ENCODE assay signal across 8 cellular contexts in the genomic region with DNA sequence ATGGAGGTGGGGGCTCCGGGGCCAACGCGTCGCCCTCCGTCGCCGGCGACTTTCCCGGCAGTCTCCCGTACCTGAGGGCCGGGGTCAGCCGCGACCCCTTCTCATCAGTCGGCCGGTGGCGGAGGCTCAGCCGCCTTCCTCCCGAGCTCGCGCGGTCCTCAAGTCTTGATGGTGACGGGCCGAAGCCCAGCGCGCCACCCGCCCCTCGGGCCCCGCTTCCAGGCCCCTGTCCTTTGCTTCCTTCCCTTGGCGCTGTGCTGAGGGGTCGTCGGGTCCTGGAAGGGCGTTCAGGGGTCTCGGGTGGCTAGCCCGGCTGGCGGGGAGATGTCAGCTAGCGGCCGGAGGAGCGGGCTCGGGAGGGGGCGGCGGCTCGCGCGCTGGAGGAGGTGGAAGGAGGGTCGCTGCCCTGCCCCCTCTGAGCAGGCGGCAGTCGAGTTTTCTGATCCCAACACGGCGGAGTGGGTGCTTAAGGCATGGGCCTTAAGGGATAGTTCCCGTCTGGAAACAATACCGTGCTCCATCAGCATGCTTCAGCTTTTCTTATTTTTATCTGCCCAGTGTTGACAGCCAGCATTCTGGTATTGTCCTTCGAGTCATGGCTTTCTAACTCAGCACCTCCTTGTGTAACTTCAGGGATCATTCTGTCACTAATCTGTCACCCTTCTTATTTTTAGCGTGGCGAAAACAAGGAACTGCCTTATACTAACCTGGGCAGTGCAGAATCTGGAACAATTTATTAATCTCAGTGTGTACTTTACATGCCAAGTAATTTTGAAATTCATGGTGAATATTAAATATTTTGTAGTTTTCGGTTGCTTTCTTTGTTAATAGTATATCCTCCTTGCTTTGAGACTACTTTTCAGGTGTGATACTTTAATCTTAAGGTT. TPM values are rescaled to one million over a fixed set of nuclear protein-coding genes. Genes with fewer than 3 reads are reported as not detected.
A peak's percentile ranks its signal among the peaks of the same experiment; 100 is the strongest.
DNase-seq lines count a peak whose midpoint lies in the region; FAIRE-seq and TF ChIP-seq lines count a peak whose summit lies in the region.

No MANE protein-coding gene starts in this region.

- H3K79me2 ChIP-seq in smooth muscle cell (ENCODE audit: low read depth) = peaks cover 91% of the 10 kb centered on the region

- FAIRE-seq in GM19239 (lab: Jason Lieb, UNC) = peak; percentile 53

- WGBS in smooth muscle cell (ENCODE audit: low lambda C conversion rate) = 4% methylated on average over 34 of the region's 55 CpGs

- no peaks in the 10 kb centered on the region; the same call in 1 of the 2 replicates for H3K9me3 ChIP-seq in AG04450 (ENCODE audit: control insufficient read depth, insufficient read depth, low read length)
- no peaks in the 10 kb centered on the region for H3K9me3 ChIP-seq in breast epithelium
- H3K9me3 ChIP-seq in smooth muscle cell (replicated peaks; ENCODE audit: low read depth) = no peaks in the 10 kb centered on the region

- peak overlapping the region; percentile 89 for H3K4me2 ChIP-seq in smooth muscle cell

- peaks cover 58% of the 10 kb centered on the region for H3K4me1 Mint-ChIP-seq in T-helper 1 cell treated with Interleukin-12 subunit alpha and Interleukin-12 subunit beta and Interleukin-4 antibody, amounts not matched to agents 30 μg/mL and 1 μg/mL, for 36 hours (ENCODE audit: low read depth)
- H3K4me1 Mint-ChIP-seq in immature natural killer cell = peaks cover 74 to 88% of the 10 kb centered on the region in 2 donors

- H3K4me3 Mint-ChIP-seq in T-helper 1 cell treated with Interleukin-12 subunit alpha and Interleukin-12 subunit beta and Interleukin-4 antibody, amounts not matched to agents 30 μg/mL and 1 μg/mL, for 36 hours = peak overlapping the region; percentile 91
- peak overlapping the region; percentile 91 to 99 (median 93) for H3K4me3 Mint-ChIP-seq in immature natural killer cell

- peaks cover 20% of the 10 kb centered on the region for H3K36me3 Mint-ChIP-seq in T-helper 1 cell treated with Interleukin-12 subunit alpha and Interleukin-12 subunit beta and Interleukin-4 antibody, amounts not matched to agents 30 μg/mL and 1 μg/mL, for 36 hours (ENCODE audit: low read depth)
- no peaks in the 10 kb centered on the region for H3K36me3 Mint-ChIP-seq in immature natural killer cell

- peak overlapping the region; percentile 85 for H3K27ac Mint-ChIP-seq in T-helper 1 cell treated with Interleukin-12 subunit alpha and Interleukin-12 subunit beta and Interleukin-4 antibody, amounts not matched to agents 30 μg/mL and 1 μg/mL, for 36 hours
- peak overlapping the region; percentile 89 to 95 (median 94) for H3K27ac Mint-ChIP-seq in immature natural killer cell

- peak overlapping the region; percentile 86 for H3K9ac ChIP-seq in smooth muscle cell (ENCODE audit: low read depth)

- POLR2A ChIA-PET in AG04450 (lab: Yijun Ruan, JAX) = interaction anchor here (0.6 to 1.5 kb wide), 8 partner anchors 14 to 355 kb away, joined by 3 to 9 read pairs (median 4); partner anchors contain the start of gene RSBN1L

- H3K27ac ChIP-seq in AG04450 (ENCODE audit: low read depth, low read length) (peak overlapping the region; percentile 62), breast epithelium (peak overlapping the region; percentile 84 to 93), smooth muscle cell (ENCODE audit: low read depth) (peak overlapping the region; percentile 73)

- H3K4me1 ChIP-seq in breast epithelium (peaks cover 0 to 6% of the 10 kb centered on the region in 2 donors), smooth muscle cell (ENCODE audit: low read depth) (peaks cover 21% of the 10 kb centered on the region)

- no peaks in the 10 kb centered on the region for H3K27me3 ChIP-seq in AG04450 (ENCODE audit: control insufficient read depth, insufficient read depth, low read length)
- H3K27me3 ChIP-seq in breast epithelium = no peaks in the 10 kb centered on the region
- H3K27me3 ChIP-seq in smooth muscle cell (ENCODE audit: low read depth) = no peaks in the 10 kb centered on the region

- H3K27me3 Mint-ChIP-seq in T-helper 1 cell treated with Interleukin-12 subunit alpha and Interleukin-12 subunit beta and Interleukin-4 antibody, amounts not matched to agents 30 μg/mL and 1 μg/mL, for 36 hours (ENCODE audit: low read depth) = no peaks in the 10 kb centered on the region
- H3K27me3 Mint-ChIP-seq in immature natural killer cell (ENCODE audit: low read depth in 3 of 3) = peaks cover 6 to 13% (median 9%) of the 10 kb centered on the region in 3 donors

- intact Hi-C loops in breast epithelium (cut with DNase I; ENCODE audit: low total_unique reads) = no loop called here

- no peak for TF ChIP-seq CTCF in AG04450 (IDR thresholded peaks at IDR 0.05; ENCODE audit: low read depth, low read length)
- peak; percentile 32 for TF ChIP-seq CTCF in LNCAP (IDR thresholded peaks at IDR 0.05)
- no peak for TF ChIP-seq CTCF in breast epithelium (IDR thresholded peaks at IDR 0.05)
- no peak for TF ChIP-seq CTCF in smooth muscle cell (IDR thresholded peaks at IDR 0.05; ENCODE audit: borderline replicate concordance, insufficient read depth, poor library complexity, severe bottlenecking)

- DNase-seq in AG04450 (ENCODE audit: low read depth, low spot score) (no peak), GM19239 (ENCODE audit: insufficient read length, low spot score) (no peak), breast epithelium (ENCODE audit: low spot score in 2 of 2) (peak in 1 of 2 donors; percentile 55), immature natural killer cell (peak; percentile 6 to 24 (median 16)), smooth muscle cell (lab: John Stamatoyannopoulos, UW; ENCODE audit: unreplicated experiment) (peak; percentile 28), NCI-H226 (no peak)

- H3K9me3 Mint-ChIP-seq in T-helper 1 cell treated with Interleukin-12 subunit alpha and Interleukin-12 subunit beta and Interleukin-4 antibody, amounts not matched to agents 30 μg/mL and 1 μg/mL, for 36 hours = peaks cover 4% of the 10 kb centered on the region
- no peaks in the 10 kb centered on the region for H3K9me3 Mint-ChIP-seq in immature natural killer cell

- H4K20me1 ChIP-seq in smooth muscle cell (ENCODE audit: low read depth) = peaks cover 8% of the 10 kb centered on the region

- peak overlapping the region; percentile 66 for H2AFZ ChIP-seq in smooth muscle cell (ENCODE audit: low read depth)

- no peaks in the 10 kb centered on the region for H3K36me3 ChIP-seq in breast epithelium
- H3K36me3 ChIP-seq in smooth muscle cell (ENCODE audit: low read depth) = no peaks in the 10 kb centered on the region

- H3K4me3 ChIP-seq in AG04450 (ENCODE audit: low read depth, low read length) (peak overlapping the region; percentile 79), breast epithelium (peak overlapping the region; percentile 76 to 90 (median 79)), smooth muscle cell (peak overlapping the region; percentile 93)

- TF ChIP-seq POLR2A in breast epithelium (IDR thresholded peaks at IDR 0.05) = no peak

- CTCF ChIA-PET in AG04450 (lab: Charles Lee) = interaction anchor here (2.2 kb wide), 1 partner anchor 148 kb away, joined by 7 read pairs; no protein-coding TSS in a partner anchor

- H3F3A ChIP-seq in smooth muscle cell (ENCODE audit: low read depth) = peaks cover 4% of the 10 kb centered on the region

RNA-seq across cellular contexts. Expression of gene PHTF2, which starts 0.7 kb away (rescaled TPM):
- polyA plus RNA-seq in AG04450 (2011; rRNA removed) = 44.5 and 60.1 TPM in 2 replicates
- polyA minus RNA-seq in AG04450 (2011; rRNA and poly(A)+ RNA removed) = 25.5 and 42.9 TPM in 2 replicates
- total RNA-seq in breast epithelium = 10 to 100 TPM; 17.0 to 23.5 (median 19.2) TPM
- polyA plus RNA-seq in immature natural killer cell = 1 to 10 TPM; 4.1 to 9.3 (median 4.1) TPM
- 100 and 130 TPM in 2 replicates for total RNA-seq in smooth muscle cell
- 56.5 and 66.6 TPM in 2 replicates for polyA plus RNA-seq in smooth muscle cell

RNA-seq across cellular contexts. Expression of gene TMEM60, which starts 1.1 kb away (rescaled TPM):
- polyA plus RNA-seq in AG04450 (2011; rRNA removed) (31.6 and 43.1 TPM in 2 replicates), immature natural killer cell (10 to 100 TPM in 2 of 3 donors, 1 to 10 TPM in 1; 7.9 to 22.6 (median 11.0) TPM), smooth muscle cell (22.5 and 28.0 TPM in 2 replicates)
- 8.4 and 10.6 TPM in 2 replicates for polyA minus RNA-seq in AG04450 (2011; rRNA and poly(A)+ RNA removed)
- total RNA-seq in breast epithelium (10 to 100 TPM; 13.1 to 19.6 (median 17.9) TPM), smooth muscle cell (12.1 and 28.6 TPM in 2 replicates)

Comparison
In these comparisons a context has a peak if more than half of its experiments do, and no peak if none do; other contexts are left out.
1. DNase-seq: peak in immature natural killer cell (3 of 3) and smooth muscle cell (single experiment); none in AG04450 (single experiment), GM19239 (single experiment) and NCI-H226 (single experiment).
2. Peak in every context shown above with its lines, with median percentiles within 50 percentile points of each other: H3K27ac ChIP-seq and H3K4me3 ChIP-seq.